Comparison of ENCODE assay signal across 19 cellular contexts in genomic region chr11:68727783-68728182, GRCh38. TPM values are rescaled to one million over a fixed set of nuclear protein-coding genes. Genes with fewer than 3 reads are reported as not detected.
DNase-seq lines count a peak whose midpoint lies in the region; ATAC-seq, FAIRE-seq and TF ChIP-seq lines count a peak whose summit lies in the region.
"Had no signal": no experiment of that assay in that cellular context is flagged by ENCODE, and none has a peak within 500 bp of the region (broad histone marks: within the 10 kb centered on the region; RNA-seq: fewer than 3 reads in every experiment).

No MANE protein-coding gene starts in this region.

- H3K4me1 ChIP-seq in IMR-90 (ENCODE audit: control insufficient read depth, insufficient read depth, low read length) (no peaks in the 10 kb centered on the region), K562 (replicated peaks in 1 of 2; ENCODE audit: control insufficient read depth in 2 of 2, insufficient read depth in 2 of 2, low read length in 2 of 2) (no peaks in the 10 kb centered on the region), neuronal stem cell (ENCODE audit: control insufficient read depth in 2 of 2, insufficient read depth in 1 of 2, low read depth in 1 of 2, low read length in 2 of 2) (no peaks in the 10 kb centered on the region)
- H3K4me1 ChIP-seq: Caco-2, sigmoid colon, uterus had no signal

- TF ChIP-seq CTCF in AG04450 (IDR thresholded peaks at IDR 0.05; ENCODE audit: low read depth, low read length) (peak; percentile 35), IMR-90 (conservative IDR thresholded peaks at IDR 0.05; ENCODE audit: low read depth, low read length) (peak; percentile 27), K562 (IDR thresholded peaks at IDR 0.05 in 2 of 3, conservative IDR thresholded peaks at IDR 0.05 in 1 of 3; ENCODE audit: insufficient read depth in 2 of 3, low read depth in 1 of 3, low read length in 3 of 3) (peak in 1 of 3 experiments; percentile 24; a peak in 2 of 6 replicates), natural killer cell (IDR thresholded peaks at IDR 0.05) (no peak)

- no peak overlapping the region for H2BK12ac ChIP-seq in neuronal stem cell (ENCODE audit: low read length)

- no peaks in the 10 kb centered on the region for H3K36me3 Mint-ChIP-seq in natural killer cell
- H3K36me3 Mint-ChIP-seq: IgD-negative memory B cell had no signal

- H2BK120ac ChIP-seq in IMR-90 (ENCODE audit: low read depth, low read length) (no peak overlapping the region), neuronal stem cell (ENCODE audit: low read depth, low read length) (no peak overlapping the region)

- H2AFZ ChIP-seq in IMR-90 (replicated peaks; ENCODE audit: low read length, poor library complexity) = no peak overlapping the region
- peak overlapping the region; percentile 8; the same call in 1 of the 2 replicates for H2AFZ ChIP-seq in K562 (ENCODE audit: low read depth, low read length)
- H2AFZ ChIP-seq in neuronal stem cell (ENCODE audit: low read length) = no peak overlapping the region

- H3K4me2 ChIP-seq in IMR-90 (ENCODE audit: low read depth, low read length) = no peak overlapping the region
- H3K4me2 ChIP-seq in K562 (ENCODE audit: insufficient read depth, low read length) = no peak overlapping the region
- no peak overlapping the region for H3K4me2 ChIP-seq in neuronal stem cell (ENCODE audit: insufficient read depth, low read length, poor library complexity, severe bottlenecking)

- no peak overlapping the region for H2BK15ac ChIP-seq in IMR-90 (ENCODE audit: low read depth, low read length)
- H2BK15ac ChIP-seq in neuronal stem cell (ENCODE audit: low read length) = no peak overlapping the region

- H3K56ac ChIP-seq in IMR-90 (ENCODE audit: extremely low read depth, insufficient read depth, low read length) = no peak overlapping the region

- H3K4me1 Mint-ChIP-seq in natural killer cell = no peaks in the 10 kb centered on the region
- H3K4me1 Mint-ChIP-seq: IgD-negative memory B cell had no signal

- dilution Hi-C loops in IMR-90 (cut with HindIII; ENCODE audit: low sequenced_read_pairs, unreplicated experiment) = no loop called here

- TF ChIP-seq POLR2A in IMR-90 (IDR thresholded peaks at IDR 0.05; ENCODE audit: low read depth, low read length) = no peak
- no peak for TF ChIP-seq POLR2A in K562 (conservative IDR thresholded peaks at IDR 0.05)

- no peak overlapping the region for H2AK9ac ChIP-seq in IMR-90 (replicated peaks; ENCODE audit: low read depth, low read length, poor library complexity)

- H3K9me1 ChIP-seq in IMR-90 (ENCODE audit: insufficient read depth, low read length) (peaks cover 3% of the 10 kb centered on the region; the same call in 1 of the 2 replicates), K562 (ENCODE audit: control insufficient read depth, insufficient read depth, low read length) (no peaks in the 10 kb centered on the region)

- H3K27ac ChIP-seq in AG04450 (ENCODE audit: low read depth, low read length) (no peak overlapping the region), IMR-90 (ENCODE audit: insufficient read depth, low read length) (no peak overlapping the region), K562 (ENCODE audit: extremely low read depth, low read depth, low read length) (no peak overlapping the region), neuronal stem cell (replicated peaks; ENCODE audit: low read length) (no peak overlapping the region)
- H3K27ac ChIP-seq: ovary, sigmoid colon, uterus had no signal

- no peak overlapping the region for H4K5ac ChIP-seq in IMR-90 (ENCODE audit: low read depth, low read length)

- no peak overlapping the region for H2BK20ac ChIP-seq in IMR-90 (ENCODE audit: low read depth, low read length)

- in situ Hi-C loops in IMR-90 (cut with MboI; ENCODE audit: low sequenced_read_pairs) = no loop called here
- in situ Hi-C loops in K562 (cut with MboI) = no loop called here

- no CpG with 5 or more reads among the region's 6 CpGs for WGBS in IMR-90 (ENCODE audit: extremely low coverage in 2 of 2, insufficient read length in 1 of 2), 2 experiments
- WGBS in K562 (ENCODE audit: insufficient coverage, low coverage, missing lambda C conversion rate) = 15% methylated on average over 6 of the region's 6 CpGs
- whole genome bisulfite sequencing in neuronal stem cell (ENCODE audit: extremely low coverage in 2 of 2, insufficient read length in 2 of 2, insufficient replicate concordance in 1 of 2), 2 donors = no CpG with 5 or more reads among the region's 6 CpGs

- no TSS peak for BruUV-seq in IMR-90 (replicated peaks; lab: Mats Ljungman, UMichigan)
- BruUV-seq in K562 (replicated peaks; lab: Mats Ljungman, UMichigan) = no TSS peak

- POLR2A ChIA-PET in AG04450 (lab: Yijun Ruan, JAX) (no interaction called here), IMR-90 (lab: Charles Lee; ENCODE audit: unreplicated experiment) (no interaction called here), K562 (lab: Yijun Ruan, JAX) (interaction anchor here (1.0 to 1.6 kb wide), 4 partner anchors 10 to 40 kb away, joined by 3 to 5 read pairs (median 3); no protein-coding TSS in a partner anchor)

- peak; percentile 69 for FAIRE-seq in K562 (lab: Jason Lieb, UNC)
- no peak for FAIRE-seq in urothelium cell line (lab: Jason Lieb, UNC)

- peaks cover 10% of the 10 kb centered on the region in 2 donors for H3K27me3 Mint-ChIP-seq in natural killer cell (ENCODE audit: low read depth in 2 of 2)
- H3K27me3 Mint-ChIP-seq: T-helper 17 cell had no signal

- H3K9me3 ChIP-seq in AG04450 (ENCODE audit: control insufficient read depth, insufficient read depth, low read length) (no peaks in the 10 kb centered on the region), IMR-90 (ENCODE audit: control insufficient read depth, insufficient read depth, low read length) (peaks cover 2% of the 10 kb centered on the region; the same call in 1 of the 2 replicates), K562 (replicated peaks; ENCODE audit: control insufficient read depth, insufficient read depth, low read depth, low read length) (no peaks in the 10 kb centered on the region), neuronal stem cell (replicated peaks in 1 of 2; ENCODE audit: control insufficient read depth in 2 of 2, insufficient read depth in 1 of 2, low read depth in 1 of 2, low read length in 2 of 2) (no peaks in the 10 kb centered on the region)
- H3K9me3 ChIP-seq: Caco-2, ovary, sigmoid colon, uterus had no signal

- H3K9me3 Mint-ChIP-seq in natural killer cell = no peaks in the 10 kb centered on the region
- H3K9me3 Mint-ChIP-seq: activated T-helper 2 cell treated with anti-CD3 and anti-CD28 coated beads, Interferon-gamma antibody, Interleukin-2, Interleukin-4, amounts not matched to agents 10 μg/mL and 5 μg/mL and 100 μg/mL, durations not matched to agents 14 hours and 24 hours and 36 hours; effector memory CD8-positive, alpha-beta T cell; IgD-negative memory B cell had no signal

- H3K79me1 ChIP-seq in IMR-90 (ENCODE audit: low read depth in 1 of 2, low read length in 2 of 2) (no peaks in the 10 kb centered on the region), neuronal stem cell (ENCODE audit: low read depth, low read length) (no peaks in the 10 kb centered on the region)

- H2AK5ac ChIP-seq in IMR-90 (ENCODE audit: low read depth, low read length) = no peak overlapping the region
- no peak overlapping the region for H2AK5ac ChIP-seq in neuronal stem cell (ENCODE audit: low read depth, low read length)

- H4K91ac ChIP-seq in IMR-90 (ENCODE audit: insufficient read depth, low read depth, low read length) (no peak overlapping the region), neuronal stem cell (ENCODE audit: low read depth, low read length, poor library complexity) (no peak overlapping the region)

- H3K9ac ChIP-seq in IMR-90 (ENCODE audit: low read depth, low read length) (no peak overlapping the region), K562 (ENCODE audit: insufficient read depth in 1 of 2, low read depth in 2 of 2, low read length in 2 of 2) (no peak overlapping the region), neuronal stem cell (ENCODE audit: low read depth, low read length, poor library complexity) (no peak overlapping the region)

- no peaks in the 10 kb centered on the region for H4K20me1 ChIP-seq in IMR-90 (ENCODE audit: insufficient read depth, low read length)
- H4K20me1 ChIP-seq in K562 (replicated peaks; ENCODE audit: control insufficient read depth, insufficient read depth, low read length) = no peaks in the 10 kb centered on the region; the same call in 1 of the 2 replicates

- no peaks in the 10 kb centered on the region for H3K79me2 ChIP-seq in K562 (ENCODE audit: control insufficient read depth, insufficient read depth, low read length)

- no peak for TF ChIP-seq EP300 in K562 (IDR thresholded peaks at IDR 0.05; ENCODE audit: low read length)

- no peak overlapping the region for H3K23ac ChIP-seq in IMR-90 (ENCODE audit: low read depth, low read length)
- H3K23ac ChIP-seq in neuronal stem cell (ENCODE audit: low read depth, low read length, poor library complexity) = no peak overlapping the region

- no peaks in the 10 kb centered on the region for H3K36me3 ChIP-seq in IMR-90 (ENCODE audit: control insufficient read depth, insufficient read depth, low read length)
- no peaks in the 10 kb centered on the region for H3K36me3 ChIP-seq in K562 (ENCODE audit: control insufficient read depth, insufficient read depth, low read length)
- no peaks in the 10 kb centered on the region for H3K36me3 ChIP-seq in neuronal stem cell (replicated peaks in 1 of 2; ENCODE audit: control insufficient read depth in 2 of 2, insufficient read depth in 2 of 2, low read length in 2 of 2)
- H3K36me3 ChIP-seq: ovary, sigmoid colon, uterus had no signal

- intact Hi-C loops in IMR-90 (cut with micrococcal nuclease) = loop anchor here (5.0 to 10.0 kb wide), 2 partner anchors 95 to 113 kb away; no protein-coding TSS in a partner anchor
- intact Hi-C loops in K562 (cut with micrococcal nuclease) = no loop called here
- intact Hi-C loops in natural killer cell (cut with micrococcal nuclease) = no loop called here

- H3K4me3 ChIP-seq in AG04450 (ENCODE audit: low read depth, low read length) (no peak overlapping the region), IMR-90 (ENCODE audit: insufficient read depth, low read depth, low read length) (no peak overlapping the region), K562 (no peak overlapping the region), neuronal stem cell (ENCODE audit: low read length in 2 of 2) (no peak overlapping the region)
- H3K4me3 ChIP-seq: ovary, sigmoid colon, uterus had no signal

- no peak overlapping the region for H3K27ac Mint-ChIP-seq in natural killer cell
- H3K27ac Mint-ChIP-seq: activated T-helper 2 cell treated with anti-CD3 and anti-CD28 coated beads, Interferon-gamma antibody, Interleukin-2, Interleukin-4, amounts not matched to agents 10 μg/mL and 5 μg/mL and 100 μg/mL, durations not matched to agents 14 hours and 24 hours and 36 hours; effector memory CD8-positive, alpha-beta T cell; IgD-negative memory B cell; T-helper 17 cell had no signal

- H4K8ac ChIP-seq in IMR-90 (ENCODE audit: low read depth in 2 of 2, low read length in 2 of 2) = no peak overlapping the region
- no peak overlapping the region for H4K8ac ChIP-seq in neuronal stem cell (ENCODE audit: low read depth, low read length)

- H3K18ac ChIP-seq in IMR-90 (ENCODE audit: low read depth, low read length) (no peak overlapping the region), neuronal stem cell (ENCODE audit: low read length) (no peak overlapping the region)

- TF ChIP-seq RAD21 in IMR-90 (IDR thresholded peaks at IDR 0.05; ENCODE audit: low read length) (no peak), K562 (CRISPR knock-in tag; conservative IDR thresholded peaks at IDR 0.05 in 1 of 2, IDR thresholded peaks at IDR 0.05 in 1 of 2) (peak in 1 of 2 experiments; percentile 28; a peak in 1 of 4 replicates)

- H3K27me3 ChIP-seq in AG04450 (ENCODE audit: control insufficient read depth, insufficient read depth, low read length) (peaks cover 43% of the 10 kb centered on the region), IMR-90 (ENCODE audit: control insufficient read depth, insufficient read depth, low read length) (peaks cover 34% of the 10 kb centered on the region), K562 (ENCODE audit: control insufficient read depth in 2 of 2, insufficient read depth in 2 of 2, low read length in 2 of 2) (peaks cover 4 to 5% of the 10 kb centered on the region in 2 experiments; a peak in 2 of 5 replicates), neuronal stem cell (ENCODE audit: control insufficient read depth in 3 of 3, insufficient read depth in 3 of 3, low read depth in 1 of 3, low read length in 3 of 3) (peaks cover 0 to 26% (median 0%) of the 10 kb centered on the region in 3 experiments)
- H3K27me3 ChIP-seq: ovary, sigmoid colon, uterus had no signal

- H2BK5ac ChIP-seq in IMR-90 (ENCODE audit: low read depth, low read length, poor library complexity, severe bottlenecking) = no peak overlapping the region
- H2BK5ac ChIP-seq in neuronal stem cell (ENCODE audit: low read length) = no peak overlapping the region

- DNase-seq in AG04450 (ENCODE audit: low read depth, low spot score) = no peak
- peak; percentile 8 for DNase-seq in IMR-90
- no peak for DNase-seq in K562 (ENCODE audit: extremely low read depth in 1 of 4, low spot score in 3 of 4)
- peak; percentile 24 for DNase-seq in foreskin melanocyte
- no peak for DNase-seq in natural killer cell
- DNase-seq in neuronal stem cell (ENCODE audit: low spot score) = no peak
- no peak for DNase-seq in NCI-H748 treated with DMSO at 0.1 percent for 48 hours (lab: John Stamatoyannopoulos, UW)
- no peak for DNase-seq in urothelium cell line (ENCODE audit: low spot score)
- DNase-seq: central memory CD4-positive, alpha-beta T cell; effector memory CD8-positive, alpha-beta T cell; NCI-H1105 treated with DMSO at 0.1 percent for 48 hours; ovary; sigmoid colon; T-helper 17 cell; uterus had no signal

- H3K4me3 Mint-ChIP-seq in natural killer cell = no peak overlapping the region
- H3K4me3 Mint-ChIP-seq: effector memory CD8-positive, alpha-beta T cell; IgD-negative memory B cell; T-helper 17 cell had no signal

- H3K4ac ChIP-seq in IMR-90 (ENCODE audit: low read depth, low read length) (no peak overlapping the region), neuronal stem cell (ENCODE audit: low read length) (no peak overlapping the region)

- peak; percentile 49; the same call in 1 of the 2 replicates for ATAC-seq in IMR-90 (ENCODE audit: low read depth)
- peak; percentile 55; the same call in 1 of the 3 replicates for ATAC-seq in K562
- ATAC-seq in natural killer cell = no peak
- ATAC-seq: effector memory CD8-positive, alpha-beta T cell; T-helper 17 cell had no signal

- H3K14ac ChIP-seq in IMR-90 (replicated peaks; ENCODE audit: low read depth, low read length) (no peak overlapping the region), neuronal stem cell (ENCODE audit: low read length) (no peak overlapping the region)

- CTCF ChIA-PET in AG04450 (lab: Charles Lee) = no interaction called here
- CTCF ChIA-PET in IMR-90 (lab: Yijun Ruan, JAX) = no interaction called here
- CTCF ChIA-PET in K562 (lab: Yijun Ruan, JAX; ENCODE audit: low intra/inter-chr PET ratio) = no interaction called here

RNA-seq across cellular contexts. Expression of gene TESMIN, which starts 23.5 kb away (rescaled TPM):
- polyA plus RNA-seq in AG04450 (2011; rRNA removed) = 0.79 TPM in 2 replicates
- polyA minus RNA-seq in AG04450 (2011; rRNA and poly(A)+ RNA removed) = 0.41 and 0.43 TPM in 2 replicates
- total RNA-seq in IMR-90 (2012; rRNA removed) = 0.56 and 0.90 TPM in 2 replicates
- 2.2 and 3.0 TPM in 2 replicates for polyA plus RNA-seq in IMR-90 (2012; rRNA removed)
- polyA plus RNA-seq in IMR-90 (2012; cell fraction: cytosol; rRNA removed) = 3.0 and 4.0 TPM in 2 replicates
- 3.6 and 4.4 TPM in 2 replicates for polyA plus RNA-seq in IMR-90 (2012; cell fraction: nucleus; rRNA removed; ENCODE audit: low replicate concordance)
- total RNA-seq in K562 (2011; cell fraction: chromatin; rRNA removed; ENCODE audit: low replicate concordance) = 17.7 and 23.8 TPM in 2 replicates
- total RNA-seq in K562 (2011; cell fraction: nucleolus; rRNA removed) = 15.5 and 16.8 TPM in 2 replicates
- total RNA-seq in K562 (2011; cell fraction: nucleoplasm; rRNA removed) = 16.2 and 30.6 TPM in 2 replicates
- total RNA-seq in K562 (2014; rRNA removed) = 32.1 and 36.3 TPM in 2 replicates
- 12.2 and 16.9 TPM in 2 replicates for total RNA-seq in K562 (2014; rRNA removed; fragmentation: Illumina TruSeq; extraction: Trizol)
- 13.6 and 14.9 TPM in 2 replicates for total RNA-seq in K562 (2015; rRNA removed; fragmentation: Illumina TruSeq; extraction: Trizol)
- 43.3 and 50.5 TPM in 2 replicates for total RNA-seq in K562 (2021)
- polyA plus RNA-seq in K562 (2011; rRNA removed) = 15.0 and 18.2 TPM in 2 replicates
- 14.0 and 22.0 TPM in 2 replicates for polyA plus RNA-seq in K562 (2011; cell fraction: cytosol; rRNA removed)
- polyA plus RNA-seq in K562 (2011; cell fraction: nucleus; rRNA removed) = 27.6 and 38.7 TPM in 2 replicates
- polyA plus RNA-seq in K562 (2012) = 25.8 and 41.1 TPM in 2 replicates
- polyA plus RNA-seq in K562 (2014; fragmentation: Illumina TruSeq; extraction: Trizol) = 12.5 and 15.4 TPM in 2 replicates
- 10 to 100 TPM in 1 of 2 experiments, 1 to 10 TPM in 1; 8.9 to 13.8 TPM for polyA plus RNA-seq in K562 (2014; fragmentation: Nextera tagmentation; extraction: Ambion mirVana)
- 27.4 and 31.2 TPM in 2 replicates for polyA plus RNA-seq in K562 (2014; rRNA removed)
- polyA minus RNA-seq in K562 (2011; rRNA and poly(A)+ RNA removed) = 6.2 and 6.4 TPM in 2 replicates
- polyA minus RNA-seq in K562 (2011; cell fraction: cytosol; rRNA and poly(A)+ RNA removed) = 11.1 and 15.8 TPM in 2 replicates
- polyA minus RNA-seq in K562 (2011; cell fraction: nucleus; rRNA and poly(A)+ RNA removed) = 8.2 and 10.7 TPM in 2 replicates
- 1 to 10 TPM; 1.1 to 3.9 (median 1.1) TPM for total RNA-seq in natural killer cell
- 6.3 TPM for polyA plus RNA-seq in neuronal stem cell (2013, experiment 1 of 2)
- 5.6 TPM for polyA plus RNA-seq in neuronal stem cell (2013, experiment 2 of 2)
- total RNA-seq: sigmoid colon had no signal

RNA-seq across cellular contexts. Expression of gene GAL, which starts 43.4 kb away (rescaled TPM):
- polyA plus RNA-seq in AG04450 (2011; rRNA removed) (1.8 and 1.9 TPM in 2 replicates), IMR-90 (2012; rRNA removed) (2.0 and 2.5 TPM in 2 replicates), K562 (2011; rRNA removed) (46.5 and 77.3 TPM in 2 replicates), K562 (2014; fragmentation: Illumina TruSeq; extraction: Trizol) (48.3 and 66.7 TPM in 2 replicates), K562 (2014; fragmentation: Nextera tagmentation; extraction: Ambion mirVana) (10 to 100 TPM; 10.6 to 13.3 TPM), K562 (2014; rRNA removed) (110 and 123 TPM in 2 replicates)
- polyA minus RNA-seq in AG04450 (2011; rRNA and poly(A)+ RNA removed) = 1.6 and 2.5 TPM in 2 replicates
- total RNA-seq in IMR-90 (2012; rRNA removed) (0.28 TPM in 1 of 2 replicates, not detected in the other), K562 (2014; rRNA removed) (36.3 and 46.7 TPM in 2 replicates), K562 (2014; rRNA removed; fragmentation: Illumina TruSeq; extraction: Trizol) (27.2 and 31.9 TPM in 2 replicates), K562 (2015; rRNA removed; fragmentation: Illumina TruSeq; extraction: Trizol) (26.2 and 28.0 TPM in 2 replicates), K562 (2021) (119 and 130 TPM in 2 replicates), natural killer cell (not detected)
- polyA plus RNA-seq in IMR-90 (2012; cell fraction: cytosol; rRNA removed) = 1.7 and 3.2 TPM in 2 replicates
- 0.65 and 1.2 TPM in 2 replicates for polyA plus RNA-seq in IMR-90 (2012; cell fraction: nucleus; rRNA removed; ENCODE audit: low replicate concordance)
- total RNA-seq in K562 (2011; cell fraction: chromatin; rRNA removed; ENCODE audit: low replicate concordance) = 25.8 and 57.6 TPM in 2 replicates
- 99.4 and 140 TPM in 2 replicates for total RNA-seq in K562 (2011; cell fraction: nucleolus; rRNA removed)
- total RNA-seq in K562 (2011; cell fraction: nucleoplasm; rRNA removed) = 86.1 and 88.6 TPM in 2 replicates
- 59.0 and 246 TPM in 2 replicates for polyA plus RNA-seq in K562 (2011; cell fraction: cytosol; rRNA removed)
- 20.6 and 39.0 TPM in 2 replicates for polyA plus RNA-seq in K562 (2011; cell fraction: nucleus; rRNA removed)
- 26.5 and 86.9 TPM in 2 replicates for polyA plus RNA-seq in K562 (2012)
- polyA minus RNA-seq in K562 (2011; rRNA and poly(A)+ RNA removed) = 10.7 and 27.1 TPM in 2 replicates
- 50.5 and 56.0 TPM in 2 replicates for polyA minus RNA-seq in K562 (2011; cell fraction: cytosol; rRNA and poly(A)+ RNA removed)
- 5.4 and 5.9 TPM in 2 replicates for polyA minus RNA-seq in K562 (2011; cell fraction: nucleus; rRNA and poly(A)+ RNA removed)
- polyA plus RNA-seq in neuronal stem cell (2013, experiment 1 of 2) = 1.5 TPM
- polyA plus RNA-seq in neuronal stem cell (2013, experiment 2 of 2) = 1.2 TPM
- total RNA-seq: T-helper 17 cell had no signal
- polyA plus RNA-seq: IgD-negative memory B cell, liver had no signal

Comparison
In these comparisons a context has a peak if more than half of its experiments do, and no peak if none do; other contexts are left out.
1. DNase-seq: peak in IMR-90 (single experiment) and foreskin melanocyte (single experiment); none in AG04450 (single experiment), K562 (0 of 4), natural killer cell (single experiment), neuronal stem cell (single experiment), NCI-H748 treated with DMSO at 0.1 percent for 48 hours (single experiment) and urothelium cell line (single experiment).
2. ATAC-seq: peak in IMR-90 (single experiment) and K562 (single experiment); none in natural killer cell (0 of 3).
3. RNA of gene GAL, which starts 43.4 kb away (total RNA-seq): 25.8 to 140 TPM in K562; 0.28 TPM in IMR-90 and not detected in natural killer cell; every median in the first group is over 10 times any median in the second.